ENCODE assay signal across 28 cellular contexts in genomic region chrX:48785525-48786214, GRCh38. TPM values are rescaled to one million over a fixed set of nuclear protein-coding genes. Genes with fewer than 3 reads are reported as not detected.
"Had no signal": no experiment of that assay in that cellular context is flagged by ENCODE, and none has a peak within 500 bp of the region (broad histone marks: within the 10 kb centered on the region; RNA-seq: fewer than 3 reads in every experiment).

No MANE protein-coding gene starts in this region.

- H3K9me3 Mint-ChIP-seq: activated T-cell treated with anti-CD3 and anti-CD28 coated beads, Interleukin-2, amount 50 U/mL, for 72 hours; T-helper 2 cell treated with Interferon-gamma antibody and Interleukin-4, amounts not matched to agents 5 μg/mL and 100 μg/mL, for 36 hours had no signal

- H3K27ac Mint-ChIP-seq: activated T-cell treated with anti-CD3 and anti-CD28 coated beads, Interleukin-2, amount 50 U/mL, for 72 hours; T-helper 2 cell treated with Interferon-gamma antibody and Interleukin-4, amounts not matched to agents 5 μg/mL and 100 μg/mL, for 36 hours had no signal

- H3K27me3 ChIP-seq: brain microvascular endothelial cell, foreskin keratinocyte, right atrium auricular region, upper lobe of left lung had no signal

- FAIRE-seq: colon, islet of Langerhans had no signal

- H3K4me3 Mint-ChIP-seq: activated T-cell treated with anti-CD3 and anti-CD28 coated beads, Interleukin-2, amount 50 U/mL, for 72 hours; T-helper 2 cell treated with Interferon-gamma antibody and Interleukin-4, amounts not matched to agents 5 μg/mL and 100 μg/mL, for 36 hours had no signal

- ATAC-seq: activated CD4-positive, CD25-positive, alpha-beta regulatory T cell treated with anti-CD3 and anti-CD28 coated beads, Interleukin-2, amount 50 U/mL, for 24 hours; activated T-cell treated with anti-CD3 and anti-CD28 coated beads, Interleukin-2, amount 50 U/mL, for 72 hours; foreskin keratinocyte; left colon; lower lobe of right lung had no signal

- H3K4me3 ChIP-seq: dorsolateral prefrontal cortex, lower lobe of right lung, prostate gland, right atrium auricular region, skin epidermis, thoracic aorta, upper lobe of left lung had no signal

- H3K36me3 ChIP-seq: brain microvascular endothelial cell, lower lobe of right lung, prostate gland, right atrium auricular region, thoracic aorta, upper lobe of left lung had no signal

- H3K4me1 ChIP-seq: foreskin keratinocyte, lower lobe of right lung, prostate gland, right atrium auricular region, upper lobe of left lung had no signal

- H3K27ac ChIP-seq: brain microvascular endothelial cell, dorsolateral prefrontal cortex, epithelial cell of prostate, foreskin keratinocyte, lower lobe of right lung, prostate gland, right atrium auricular region, skin epidermis, thoracic aorta, upper lobe of left lung had no signal

- DNase-seq: activated CD8-positive, alpha-beta memory T cell treated with anti-CD3 and anti-CD28 coated beads for 24 hours; activated CD8-positive, alpha-beta memory T cell treated with anti-CD3 and anti-CD28 coated beads, Interleukin-2, amount 50 U/mL, for 48 hours; activated effector memory CD4-positive, alpha-beta T cell treated with anti-CD3 and anti-CD28 coated beads, Interleukin-2, amount 50 U/mL, for 16 hours; activated naive CD4-positive, alpha-beta T cell treated with anti-CD3 and anti-CD28 coated beads, Interleukin-2, amount 50 U/mL, for 16 hours; activated T-cell treated with anti-CD3 and anti-CD28 coated beads, Interleukin-2, amount 50 U/mL, for 72 hours; aorta; brain microvascular endothelial cell; central memory CD4-positive, alpha-beta T cell; dorsolateral prefrontal cortex; foreskin keratinocyte; glutamatergic neuron; hippocampal formation; left colon; lower lobe of right lung; upper lobe of left lung had no signal

- H3K9me3 ChIP-seq: lower lobe of right lung, prostate gland, right atrium auricular region, thoracic aorta, upper lobe of left lung had no signal

RNA-seq across cellular contexts. Expression of gene GATA1, which starts 0.7 kb away (rescaled TPM):
- total RNA-seq: fibroblast of lung, foreskin keratinocyte, left colon, myocyte, osteoblast, prostate gland had no signal
- polyA plus RNA-seq: aorta, fibroblast of lung, foreskin keratinocyte, neural cell had no signal

RNA-seq across cellular contexts. Expression of gene GLOD5, which starts 24.1 kb away (rescaled TPM):
- total RNA-seq: activated T-cell treated with anti-CD3 and anti-CD28 coated beads, Interleukin-2, amount 50 U/mL, for 72 hours; aorta; dorsolateral prefrontal cortex; fibroblast of lung; foreskin keratinocyte; myocyte; osteoblast; right atrium auricular region; thoracic aorta had no signal
- polyA plus RNA-seq: fibroblast of lung, foreskin keratinocyte, neural cell had no signal

RNA-seq across cellular contexts. Expression of gene ERAS, which starts 40.6 kb away (rescaled TPM):
- total RNA-seq: aorta, fibroblast of lung, foreskin keratinocyte, left colon, lower lobe of right lung, myocyte, osteoblast, prostate gland, right atrium auricular region, thoracic aorta, upper lobe of left lung had no signal
- polyA plus RNA-seq: foreskin keratinocyte had no signal

RNA-seq across cellular contexts. Expression of gene PCSK1N, which starts 49.7 kb away (rescaled TPM):
- total RNA-seq: osteoblast had no signal
